Comparison of ENCODE assay signal across 8 cellular contexts in the genomic region with DNA sequence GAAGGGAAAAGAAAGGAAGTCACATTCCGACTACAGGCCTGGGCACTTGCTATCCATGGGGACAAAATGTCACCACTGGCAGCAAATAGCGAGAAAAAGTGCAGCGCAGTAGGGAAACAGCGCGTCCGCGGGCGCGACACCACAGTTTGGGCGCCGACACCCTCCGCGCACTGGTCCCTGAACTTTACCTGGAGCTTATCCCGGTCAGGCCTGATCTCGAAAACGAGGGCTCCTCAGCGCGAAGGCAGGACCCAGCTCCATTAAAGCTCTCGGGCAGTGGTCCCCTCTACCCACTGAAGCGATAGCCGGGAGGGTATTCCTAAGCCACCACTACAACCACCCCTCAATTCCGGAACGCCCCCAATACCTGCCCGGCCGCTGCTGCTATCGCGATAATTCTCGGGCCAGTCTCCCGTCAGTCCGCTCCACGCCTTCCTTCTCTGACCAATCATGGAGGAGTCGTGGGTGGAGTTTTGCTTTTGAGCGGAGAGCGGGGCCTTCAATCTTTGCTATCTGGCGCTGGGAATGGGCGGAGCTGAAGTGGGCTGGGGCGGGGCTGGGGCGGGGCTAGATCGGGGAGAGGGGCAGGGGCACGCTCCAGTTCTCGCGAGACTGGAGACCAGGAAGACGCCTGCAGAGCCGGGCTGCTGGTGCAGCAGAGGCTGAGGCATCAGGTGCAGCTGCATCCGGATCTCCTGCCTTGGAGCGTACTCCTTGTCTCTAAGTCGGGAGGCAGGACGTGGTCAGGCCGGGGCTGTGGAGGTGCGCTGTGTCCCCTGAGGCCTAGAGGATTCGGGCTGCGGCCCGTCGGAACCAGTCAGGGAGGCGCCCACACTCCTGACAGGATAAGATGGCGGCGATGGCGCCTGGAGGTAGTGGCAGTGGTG. TPM values are rescaled to one million over a fixed set of nuclear protein-coding genes. Genes with fewer than 3 reads are reported as not detected.
DNase-seq lines count a peak whose midpoint lies in the region; ATAC-seq, FAIRE-seq and TF ChIP-seq lines count a peak whose summit lies in the region.

A gene with protein sequence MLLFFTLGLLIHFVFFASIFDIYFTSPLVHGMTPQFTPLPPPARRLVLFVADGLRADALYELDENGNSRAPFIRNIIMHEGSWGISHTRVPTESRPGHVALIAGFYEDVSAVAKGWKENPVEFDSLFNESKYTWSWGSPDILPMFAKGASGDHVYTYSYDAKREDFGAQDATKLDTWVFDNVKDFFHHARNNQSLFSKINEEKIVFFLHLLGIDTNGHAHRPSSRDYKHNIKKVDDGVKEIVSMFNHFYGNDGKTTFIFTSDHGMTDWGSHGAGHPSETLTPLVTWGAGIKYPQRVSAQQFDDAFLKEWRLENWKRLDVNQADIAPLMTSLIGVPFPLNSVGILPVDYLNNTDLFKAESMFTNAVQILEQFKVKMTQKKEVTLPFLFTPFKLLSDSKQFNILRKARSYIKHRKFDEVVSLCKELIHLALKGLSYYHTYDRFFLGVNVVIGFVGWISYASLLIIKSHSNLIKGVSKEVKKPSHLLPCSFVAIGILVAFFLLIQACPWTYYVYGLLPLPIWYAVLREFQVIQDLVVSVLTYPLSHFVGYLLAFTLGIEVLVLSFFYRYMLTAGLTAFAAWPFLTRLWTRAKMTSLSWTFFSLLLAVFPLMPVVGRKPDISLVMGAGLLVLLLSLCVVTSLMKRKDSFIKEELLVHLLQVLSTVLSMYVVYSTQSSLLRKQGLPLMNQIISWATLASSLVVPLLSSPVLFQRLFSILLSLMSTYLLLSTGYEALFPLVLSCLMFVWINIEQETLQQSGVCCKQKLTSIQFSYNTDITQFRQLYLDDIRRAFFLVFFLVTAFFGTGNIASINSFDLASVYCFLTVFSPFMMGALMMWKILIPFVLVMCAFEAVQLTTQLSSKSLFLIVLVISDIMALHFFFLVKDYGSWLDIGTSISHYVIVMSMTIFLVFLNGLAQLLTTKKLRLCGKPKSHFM (minus strand): TSS at position 401 of the 887 bp plus-strand sequence. CDS start 25,703 bp downstream, outside the sequence.
A gene with protein sequence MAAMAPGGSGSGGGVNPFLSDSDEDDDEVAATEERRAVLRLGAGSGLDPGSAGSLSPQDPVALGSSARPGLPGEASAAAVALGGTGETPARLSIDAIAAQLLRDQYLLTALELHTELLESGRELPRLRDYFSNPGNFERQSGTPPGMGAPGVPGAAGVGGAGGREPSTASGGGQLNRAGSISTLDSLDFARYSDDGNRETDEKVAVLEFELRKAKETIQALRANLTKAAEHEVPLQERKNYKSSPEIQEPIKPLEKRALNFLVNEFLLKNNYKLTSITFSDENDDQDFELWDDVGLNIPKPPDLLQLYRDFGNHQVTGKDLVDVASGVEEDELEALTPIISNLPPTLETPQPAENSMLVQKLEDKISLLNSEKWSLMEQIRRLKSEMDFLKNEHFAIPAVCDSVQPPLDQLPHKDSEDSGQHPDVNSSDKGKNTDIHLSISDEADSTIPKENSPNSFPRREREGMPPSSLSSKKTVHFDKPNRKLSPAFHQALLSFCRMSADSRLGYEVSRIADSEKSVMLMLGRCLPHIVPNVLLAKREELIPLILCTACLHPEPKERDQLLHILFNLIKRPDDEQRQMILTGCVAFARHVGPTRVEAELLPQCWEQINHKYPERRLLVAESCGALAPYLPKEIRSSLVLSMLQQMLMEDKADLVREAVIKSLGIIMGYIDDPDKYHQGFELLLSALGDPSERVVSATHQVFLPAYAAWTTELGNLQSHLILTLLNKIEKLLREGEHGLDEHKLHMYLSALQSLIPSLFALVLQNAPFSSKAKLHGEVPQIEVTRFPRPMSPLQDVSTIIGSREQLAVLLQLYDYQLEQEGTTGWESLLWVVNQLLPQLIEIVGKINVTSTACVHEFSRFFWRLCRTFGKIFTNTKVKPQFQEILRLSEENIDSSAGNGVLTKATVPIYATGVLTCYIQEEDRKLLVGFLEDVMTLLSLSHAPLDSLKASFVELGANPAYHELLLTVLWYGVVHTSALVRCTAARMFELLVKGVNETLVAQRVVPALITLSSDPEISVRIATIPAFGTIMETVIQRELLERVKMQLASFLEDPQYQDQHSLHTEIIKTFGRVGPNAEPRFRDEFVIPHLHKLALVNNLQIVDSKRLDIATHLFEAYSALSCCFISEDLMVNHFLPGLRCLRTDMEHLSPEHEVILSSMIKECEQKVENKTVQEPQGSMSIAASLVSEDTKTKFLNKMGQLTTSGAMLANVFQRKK (plus strand): TSS at position 600 of the 887 bp plus-strand sequence. CDS start 251 bp downstream, at position 851.

- peak within 1 kb of the TSS; percentile 86 for H3K9ac ChIP-seq in keratinocyte (ENCODE audit: control insufficient read depth, extremely low read depth, insufficient read depth, low read length)

- H3K36me3 Mint-ChIP-seq in chondrocyte (ENCODE audit: low read depth) = no peaks in the 10 kb centered on the region

- no peaks in the 10 kb centered on the region for H3K9me1 ChIP-seq in keratinocyte (ENCODE audit: control insufficient read depth, extremely low read depth, insufficient read depth, low read length)

- TF ChIP-seq POLR2A in GM19099 (IDR thresholded peaks at IDR 0.05; ENCODE audit: extremely low read depth, insufficient read length, low read depth) = peak; percentile 98

- H3K36me3 ChIP-seq in keratinocyte (ENCODE audit: control insufficient read depth in 2 of 2, extremely low read depth in 1 of 2, insufficient read depth in 2 of 2, low read length in 2 of 2) = no peaks in the 10 kb centered on the region

- no peak for TF ChIP-seq CTCF in chondrocyte (IDR thresholded peaks at IDR 0.05)
- no peak for TF ChIP-seq CTCF in keratinocyte (optimal IDR thresholded peaks at IDR 0.05 in 1 of 3, IDR thresholded peaks at IDR 0.05 in 1 of 3, conservative IDR thresholded peaks at IDR 0.05 in 1 of 3; ENCODE audit: extremely low read depth in 1 of 3, insufficient read depth in 2 of 3, low read length in 3 of 3)

- FAIRE-seq in keratinocyte (lab: Jason Lieb, UNC) = peak; percentile 53

- H3K4me2 ChIP-seq in keratinocyte (ENCODE audit: control insufficient read depth, extremely low read depth, insufficient read depth, low read depth, low read length) = peak within 1 kb of the TSS; percentile 91

- H3K9me3 Mint-ChIP-seq in chondrocyte (ENCODE audit: low read depth) = peaks cover under 1% of the 10 kb centered on the region

- dilution Hi-C loops in keratinocyte (cut with MboI; ENCODE audit: extremely low pct_ligation_motif_present, low sequenced_read_pairs) = no loop called here

- peaks cover 64% of the 10 kb centered on the region for H3K79me2 ChIP-seq in keratinocyte (ENCODE audit: control insufficient read depth, insufficient read depth, low read length)

- H2AFZ ChIP-seq in keratinocyte (ENCODE audit: control insufficient read depth, low read length) = peak within 1 kb of the TSS; percentile 97

- H4K20me1 ChIP-seq in keratinocyte (ENCODE audit: control insufficient read depth, extremely low read depth, insufficient read depth, low read length) = no peaks in the 10 kb centered on the region

- peak within 1 kb of the TSS; percentile 98 for H3K27ac Mint-ChIP-seq in chondrocyte (ENCODE audit: unreplicated experiment)

- H3K4me3 ChIP-seq in keratinocyte (ENCODE audit: control insufficient read depth in 2 of 3, extremely low read depth in 1 of 3, insufficient read depth in 2 of 3, low read depth in 1 of 3, low read length in 3 of 3) = peak within 1 kb of the TSS; percentile 89 to 94 (median 92)

- H3K27ac ChIP-seq in keratinocyte (ENCODE audit: control insufficient read depth, insufficient read depth, low read length) = peak within 1 kb of the TSS; percentile 75

- H3K4me1 ChIP-seq in keratinocyte (ENCODE audit: control insufficient read depth, extremely low read depth, insufficient read depth, low read length) = peaks cover 23% of the 10 kb centered on the region

- H3K4me1 Mint-ChIP-seq in chondrocyte (ENCODE audit: low read depth) = peaks cover 43% of the 10 kb centered on the region

- ATAC-seq in HG03432 (IDR thresholded peaks at IDR 0.05; ENCODE audit: unreplicated experiment) = peak; percentile 93

- no peaks in the 10 kb centered on the region for H3K27me3 ChIP-seq in keratinocyte (ENCODE audit: control insufficient read depth, extremely low read depth, insufficient read depth, low read length)

- H3K27me3 Mint-ChIP-seq in chondrocyte (ENCODE audit: low read depth) = no peaks in the 10 kb centered on the region

- H3K9me3 ChIP-seq in keratinocyte (ENCODE audit: control insufficient read depth, low read depth, low read length) = no peaks in the 10 kb centered on the region

- DNase-seq in AG20443 (ENCODE audit: low spot score) = peak; percentile 98
- DNase-seq in NCI-H510A (lab: John Stamatoyannopoulos, UW) = peak; percentile 99
- peak; percentile 91 for DNase-seq in activated CD4-positive, alpha-beta T cell treated with anti-CD3 and anti-CD28 coated beads for 1 hour
- DNase-seq in chondrocyte (ENCODE audit: low spot score) = peak; percentile 96
- DNase-seq in keratinocyte (ENCODE audit: low read depth, low spot score) = peak; percentile 89
- DNase-seq in stimulated activated CD4-positive, alpha-beta T cell treated with anti-CD3 and anti-CD28 coated beads, Interleukin-15, amount 100 ng/mL, for 1 hour (ENCODE audit: low read depth in 1 of 2, low spot score in 1 of 2) = peak; percentile 77 to 86

- peak within 1 kb of the TSS; percentile 99 for H3K4me3 Mint-ChIP-seq in chondrocyte (ENCODE audit: unreplicated experiment)

RNA-seq across cellular contexts. Expression of the first gene that starts in this region (rescaled TPM):
- 27.3 to 37.2 TPM (median 28.0 TPM) in 3 replicates for total RNA-seq in chondrocyte
- 21.9 to 41.2 TPM (median 30.8 TPM) in 3 replicates for polyA plus RNA-seq in keratinocyte
- polyA plus RNA-seq in keratinocyte (2011; ENCODE audit: low read depth) = 12.4 TPM
- polyA plus RNA-seq in keratinocyte (2011; cell fraction: cytosol; rRNA removed) = 9.8 and 18.5 TPM in 2 replicates
- 23.9 and 34.5 TPM in 2 replicates for polyA plus RNA-seq in keratinocyte (2011; cell fraction: nucleus; rRNA removed)
- 13.9 and 16.3 TPM in 2 replicates for polyA plus RNA-seq in keratinocyte (2012; ENCODE audit: low replicate concordance)
- polyA minus RNA-seq in keratinocyte = 31.2 to 153 TPM (median 69.3 TPM) in 3 replicates
- polyA minus RNA-seq in keratinocyte (2011; cell fraction: cytosol; rRNA and poly(A)+ RNA removed) = 34.9 TPM
- polyA minus RNA-seq in keratinocyte (2011; cell fraction: nucleus; rRNA and poly(A)+ RNA removed) = 58.1 and 124 TPM in 2 replicates

RNA-seq across cellular contexts. Expression of the second gene that starts in this region (rescaled TPM):
- total RNA-seq in chondrocyte = 15.2 to 22.6 TPM (median 16.2 TPM) in 3 replicates
- polyA plus RNA-seq in keratinocyte = 9.4 to 21.8 TPM (median 20.1 TPM) in 3 replicates
- polyA plus RNA-seq in keratinocyte (2011; ENCODE audit: low read depth) = 25.3 TPM
- polyA plus RNA-seq in keratinocyte (2011; cell fraction: cytosol; rRNA removed) = 8.1 and 14.8 TPM in 2 replicates
- polyA plus RNA-seq in keratinocyte (2011; cell fraction: nucleus; rRNA removed) = 32.9 and 38.5 TPM in 2 replicates
- 10.4 and 29.5 TPM in 2 replicates for polyA plus RNA-seq in keratinocyte (2012; ENCODE audit: low replicate concordance)
- 34.2 to 65.7 TPM (median 39.9 TPM) in 3 replicates for polyA minus RNA-seq in keratinocyte
- 15.7 TPM for polyA minus RNA-seq in keratinocyte (2011; cell fraction: cytosol; rRNA and poly(A)+ RNA removed)
- 51.8 and 90.8 TPM in 2 replicates for polyA minus RNA-seq in keratinocyte (2011; cell fraction: nucleus; rRNA and poly(A)+ RNA removed)

Comparison
In these comparisons a context has a peak if more than half of its experiments do, and no peak if none do; other contexts are left out.
1. Peak in every context shown above with its lines: DNase-seq, ATAC-seq, H3K4me3 ChIP-seq and H3K27ac ChIP-seq.